Comparison of ENCODE assay signal across 28 cellular contexts in genomic region chr5:55894135-55894534, GRCh38. TPM values are rescaled to one million over a fixed set of nuclear protein-coding genes. Genes with fewer than 3 reads are reported as not detected.
DNase-seq lines count a peak whose midpoint lies in the region; ATAC-seq and TF ChIP-seq lines count a peak whose summit lies in the region.
"Had no signal": no experiment of that assay in that cellular context is flagged by ENCODE, and none has a peak within 500 bp of the region (broad histone marks: within the 10 kb centered on the region; RNA-seq: fewer than 3 reads in every experiment).

No MANE protein-coding gene starts in this region.

- no peaks in the 10 kb centered on the region for H3K4me1 ChIP-seq in mesendoderm (ENCODE audit: control insufficient read depth, low read depth, low read length)
- H3K4me1 ChIP-seq: HAP-1, psoas muscle, stomach had no signal

- H3K36me3 Mint-ChIP-seq in chondrocyte (ENCODE audit: low read depth) = no peaks in the 10 kb centered on the region

- H2AK5ac ChIP-seq in mesendoderm (ENCODE audit: low read length) = no peak overlapping the region

- H3K23ac ChIP-seq in mesendoderm (ENCODE audit: low read length) = no peak overlapping the region

- peaks cover 23% of the 10 kb centered on the region for H3K4me1 Mint-ChIP-seq in chondrocyte (ENCODE audit: low read depth)

- intact Hi-C loops in dorsolateral prefrontal cortex (cut with DNase I) = no loop called here

- peak; percentile 53 for DNase-seq in GM12865 (ENCODE audit: low read depth)
- peak; percentile 39 for DNase-seq in MV-4-11 (lab: John Stamatoyannopoulos, UW)
- DNase-seq in chondrocyte (ENCODE audit: low spot score) = no peak
- no peak for DNase-seq in mesendoderm
- DNase-seq in dorsolateral prefrontal cortex = no peak
- DNase-seq: activated CD8-positive, alpha-beta T cell treated with anti-CD3 and anti-CD28 coated beads for 36 hours; activated effector memory CD4-positive, alpha-beta T cell treated with anti-CD3 and anti-CD28 coated beads, Interleukin-2, amount 50 U/mL, for 16 hours; activated naive CD8-positive, alpha-beta T cell treated with anti-CD3 and anti-CD28 coated beads, Interleukin-2, amount 10 ng/mL, durations not matched to agents 7 days and 5 days; AML-193; CD4-positive, alpha-beta T cell; glutamatergic neuron; left ventricle myocardium superior; midbrain; naive thymus-derived CD4-positive, alpha-beta T cell; NCI-H1105; NCI-H1930; NCI-H526; psoas muscle; RPMI8226; stomach; tibial artery had no signal

- no peaks in the 10 kb centered on the region for H3K9me3 Mint-ChIP-seq in chondrocyte (ENCODE audit: low read depth)
- H3K9me3 Mint-ChIP-seq: CD4-positive, alpha-beta T cell had no signal

- ATAC-seq in GM21619 (IDR thresholded peaks at IDR 0.05; ENCODE audit: unreplicated experiment) (peak; percentile 57), HG03025 (IDR thresholded peaks at IDR 0.05; ENCODE audit: low FRiP score, unreplicated experiment) (no peak), GM21717 (IDR thresholded peaks at IDR 0.05; ENCODE audit: unreplicated experiment) (no peak)
- ATAC-seq: A549; activated CD8-positive, alpha-beta T cell treated with anti-CD3 and anti-CD28 coated beads for 36 hours; left ventricle myocardium superior; naive thymus-derived CD4-positive, alpha-beta T cell; psoas muscle had no signal

- H3K27me3 Mint-ChIP-seq in chondrocyte (ENCODE audit: low read depth) = no peaks in the 10 kb centered on the region

- H3K4me3 Mint-ChIP-seq in chondrocyte (ENCODE audit: unreplicated experiment) = no peak overlapping the region
- H3K4me3 Mint-ChIP-seq: activated CD8-positive, alpha-beta T cell treated with anti-CD3 and anti-CD28 coated beads for 36 hours; activated naive CD8-positive, alpha-beta T cell treated with anti-CD3 and anti-CD28 coated beads, Interleukin-2, amount 10 ng/mL, durations not matched to agents 7 days and 5 days; CD4-positive, alpha-beta T cell; naive thymus-derived CD4-positive, alpha-beta T cell had no signal

- H3K4ac ChIP-seq in mesendoderm (ENCODE audit: low read depth, low read length) = no peak overlapping the region

- H3K4me3 ChIP-seq in GM12865 (ENCODE audit: low read depth, low read length) = no peak overlapping the region
- H3K4me3 ChIP-seq in mesendoderm (ENCODE audit: low read length) = no peak overlapping the region
- H3K4me3 ChIP-seq in dorsolateral prefrontal cortex = no peak overlapping the region
- H3K4me3 ChIP-seq: A549, HAP-1, psoas muscle, stomach, tibial artery had no signal

- H2BK5ac ChIP-seq in mesendoderm (ENCODE audit: low read length) = no peak overlapping the region

- TF ChIP-seq CTCF in GM12865 (IDR thresholded peaks at IDR 0.05; ENCODE audit: insufficient read depth, low read depth, low read length, missing control alignments) = no peak
- no peak for TF ChIP-seq CTCF in chondrocyte (IDR thresholded peaks at IDR 0.05)
- TF ChIP-seq CTCF in dorsolateral prefrontal cortex (IDR thresholded peaks at IDR 0.05 in 54 of 56, conservative IDR thresholded peaks at IDR 0.05 in 2 of 56; ENCODE audit: low read depth in 1 of 56, partially characterized antibody in 56 of 56) = no peak

- H2BK15ac ChIP-seq in mesendoderm (replicated peaks; ENCODE audit: low read depth) = no peak overlapping the region

- H3K27ac ChIP-seq in mesendoderm (ENCODE audit: low read depth, low read length) = no peak overlapping the region
- H3K27ac ChIP-seq in dorsolateral prefrontal cortex = no peak overlapping the region
- H3K27ac ChIP-seq: A549, HL-60, psoas muscle, stomach, tibial artery had no signal

- H3K4me2 ChIP-seq in mesendoderm (ENCODE audit: low read length) = no peak overlapping the region
- H3K4me2 ChIP-seq: A549 had no signal

- H3K36me3 ChIP-seq in mesendoderm (ENCODE audit: control insufficient read depth, insufficient read depth, low read length) = no peaks in the 10 kb centered on the region
- H3K36me3 ChIP-seq: HAP-1, stomach, tibial artery had no signal

- H3K27me3 ChIP-seq in mesendoderm (ENCODE audit: insufficient read depth, low read length, poor library complexity) = no peaks in the 10 kb centered on the region
- H3K27me3 ChIP-seq in dorsolateral prefrontal cortex = peaks cover 0 to 2% (median 0%) of the 10 kb centered on the region in 45 donors
- H3K27me3 ChIP-seq: stomach, tibial artery had no signal

- H3K79me1 ChIP-seq in mesendoderm (ENCODE audit: low read length) = no peaks in the 10 kb centered on the region

- H3K79me2 ChIP-seq in mesendoderm (ENCODE audit: control insufficient read depth, insufficient read depth, low read length) = no peaks in the 10 kb centered on the region

- H3K56ac ChIP-seq in mesendoderm (ENCODE audit: low read length) = no peak overlapping the region

- H3K18ac ChIP-seq in mesendoderm (ENCODE audit: low read length) = no peak overlapping the region

- peak overlapping the region; percentile 65 for H3K27ac Mint-ChIP-seq in chondrocyte (ENCODE audit: unreplicated experiment)
- H3K27ac Mint-ChIP-seq: activated CD8-positive, alpha-beta T cell treated with anti-CD3 and anti-CD28 coated beads for 36 hours; activated naive CD8-positive, alpha-beta T cell treated with anti-CD3 and anti-CD28 coated beads, Interleukin-2, amount 10 ng/mL, durations not matched to agents 7 days and 5 days; CD4-positive, alpha-beta T cell; naive thymus-derived CD4-positive, alpha-beta T cell had no signal

- no peak overlapping the region for H4K8ac ChIP-seq in mesendoderm (ENCODE audit: low read depth, low read length)

- WGBS in mesendoderm (ENCODE audit: extremely low coverage, insufficient coverage, low lambda C conversion rate) = no CpG with 5 or more reads among the region's 3 CpGs

- no peak overlapping the region for H4K5ac ChIP-seq in mesendoderm (ENCODE audit: low read length)

- no peak overlapping the region for H3K9ac ChIP-seq in mesendoderm (ENCODE audit: low read length)

- no peak overlapping the region for H2BK120ac ChIP-seq in mesendoderm (ENCODE audit: low read depth, low read length)

RNA-seq across cellular contexts. Expression of gene IL31RA, which starts 43.0 kb away (rescaled TPM):
- 1.5 to 3.9 TPM (median 1.9 TPM) in 3 replicates for total RNA-seq in chondrocyte
- 0.03 TPM for polyA plus RNA-seq in mesendoderm (2013, experiment 1 of 2)
- polyA plus RNA-seq in mesendoderm (2013, experiment 2 of 2) = 0.03 TPM
- under 1 TPM in 10 of 120 experiments, not detected in 110; 0.17 to 0.59 (median 0.35) TPM for total RNA-seq in dorsolateral prefrontal cortex
- total RNA-seq: activated CD8-positive, alpha-beta T cell treated with anti-CD3 and anti-CD28 coated beads for 36 hours; activated naive CD8-positive, alpha-beta T cell treated with anti-CD3 and anti-CD28 coated beads, Interleukin-2, amount 10 ng/mL, durations not matched to agents 7 days and 5 days; CD4-positive, alpha-beta T cell; left ventricle myocardium superior; SK-MEL-5 had no signal
- polyA plus RNA-seq: naive thymus-derived CD4-positive, alpha-beta T cell; stomach had no signal

Comparison
In these comparisons a context has a peak if more than half of its experiments do, and no peak if none do; other contexts are left out.
1. DNase-seq: peak in GM12865 (single experiment) and MV-4-11 (single experiment); none in chondrocyte (single experiment), mesendoderm (single experiment) and dorsolateral prefrontal cortex (0 of 10).